1 cellular context compared by ENCODE assay signal in the genomic region with DNA sequence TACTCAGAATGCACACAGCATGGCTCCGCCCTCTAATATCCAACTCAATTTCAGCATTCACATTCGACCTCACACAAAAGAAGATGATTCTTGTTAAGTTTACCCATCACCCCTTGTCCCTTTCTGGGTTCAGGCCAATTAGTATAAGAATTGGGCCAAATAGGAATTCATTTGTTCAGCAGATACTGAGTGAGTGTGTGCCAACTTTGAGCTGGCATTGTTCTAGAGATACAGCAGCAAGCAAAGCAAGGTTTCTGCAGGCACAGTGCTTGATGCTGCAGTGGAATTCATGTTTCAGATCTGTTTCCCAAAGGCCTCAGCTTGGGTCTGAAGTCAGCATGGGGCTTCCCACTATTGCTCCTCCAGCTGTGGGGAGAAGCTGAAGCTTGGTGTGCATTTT.
TF ChIP-seq lines count a peak whose summit lies in the region.

No MANE protein-coding gene starts in this region.

TF ChIP-seq in GM23338, 12 proteins besides CTCF, POLR2A, EP300 and RAD21:
- TF ChIP-seq EZH2phosphoT487 (IDR thresholded peaks at IDR 0.05; ENCODE audit: unreplicated experiment) (no peak), NANOG (IDR thresholded peaks at IDR 0.05; ENCODE audit: borderline replicate concordance) (no peak), CREB1 (CRISPR knock-in tag; IDR thresholded peaks at IDR 0.05; ENCODE audit: low read depth) (no peak), POLR2AphosphoS5 (IDR thresholded peaks at IDR 0.05; ENCODE audit: low read depth) (no peak), ETS1 (IDR thresholded peaks at IDR 0.05) (no peak), REST (IDR thresholded peaks at IDR 0.05; ENCODE audit: unreplicated experiment) (no peak), JUNB (IDR thresholded peaks at IDR 0.05; ENCODE audit: unreplicated experiment) (no peak), STAT1 (IDR thresholded peaks at IDR 0.05; ENCODE audit: unreplicated experiment) (no peak), ZNF331 (CRISPR knock-in tag; IDR thresholded peaks at IDR 0.05; ENCODE audit: low read depth) (no peak), ZNF114 (CRISPR knock-in tag; IDR thresholded peaks at IDR 0.05) (no peak), EZH2 (IDR thresholded peaks at IDR 0.05; ENCODE audit: low read depth, unreplicated experiment) (no peak)
- TF ChIP-seq, protein P1, sequence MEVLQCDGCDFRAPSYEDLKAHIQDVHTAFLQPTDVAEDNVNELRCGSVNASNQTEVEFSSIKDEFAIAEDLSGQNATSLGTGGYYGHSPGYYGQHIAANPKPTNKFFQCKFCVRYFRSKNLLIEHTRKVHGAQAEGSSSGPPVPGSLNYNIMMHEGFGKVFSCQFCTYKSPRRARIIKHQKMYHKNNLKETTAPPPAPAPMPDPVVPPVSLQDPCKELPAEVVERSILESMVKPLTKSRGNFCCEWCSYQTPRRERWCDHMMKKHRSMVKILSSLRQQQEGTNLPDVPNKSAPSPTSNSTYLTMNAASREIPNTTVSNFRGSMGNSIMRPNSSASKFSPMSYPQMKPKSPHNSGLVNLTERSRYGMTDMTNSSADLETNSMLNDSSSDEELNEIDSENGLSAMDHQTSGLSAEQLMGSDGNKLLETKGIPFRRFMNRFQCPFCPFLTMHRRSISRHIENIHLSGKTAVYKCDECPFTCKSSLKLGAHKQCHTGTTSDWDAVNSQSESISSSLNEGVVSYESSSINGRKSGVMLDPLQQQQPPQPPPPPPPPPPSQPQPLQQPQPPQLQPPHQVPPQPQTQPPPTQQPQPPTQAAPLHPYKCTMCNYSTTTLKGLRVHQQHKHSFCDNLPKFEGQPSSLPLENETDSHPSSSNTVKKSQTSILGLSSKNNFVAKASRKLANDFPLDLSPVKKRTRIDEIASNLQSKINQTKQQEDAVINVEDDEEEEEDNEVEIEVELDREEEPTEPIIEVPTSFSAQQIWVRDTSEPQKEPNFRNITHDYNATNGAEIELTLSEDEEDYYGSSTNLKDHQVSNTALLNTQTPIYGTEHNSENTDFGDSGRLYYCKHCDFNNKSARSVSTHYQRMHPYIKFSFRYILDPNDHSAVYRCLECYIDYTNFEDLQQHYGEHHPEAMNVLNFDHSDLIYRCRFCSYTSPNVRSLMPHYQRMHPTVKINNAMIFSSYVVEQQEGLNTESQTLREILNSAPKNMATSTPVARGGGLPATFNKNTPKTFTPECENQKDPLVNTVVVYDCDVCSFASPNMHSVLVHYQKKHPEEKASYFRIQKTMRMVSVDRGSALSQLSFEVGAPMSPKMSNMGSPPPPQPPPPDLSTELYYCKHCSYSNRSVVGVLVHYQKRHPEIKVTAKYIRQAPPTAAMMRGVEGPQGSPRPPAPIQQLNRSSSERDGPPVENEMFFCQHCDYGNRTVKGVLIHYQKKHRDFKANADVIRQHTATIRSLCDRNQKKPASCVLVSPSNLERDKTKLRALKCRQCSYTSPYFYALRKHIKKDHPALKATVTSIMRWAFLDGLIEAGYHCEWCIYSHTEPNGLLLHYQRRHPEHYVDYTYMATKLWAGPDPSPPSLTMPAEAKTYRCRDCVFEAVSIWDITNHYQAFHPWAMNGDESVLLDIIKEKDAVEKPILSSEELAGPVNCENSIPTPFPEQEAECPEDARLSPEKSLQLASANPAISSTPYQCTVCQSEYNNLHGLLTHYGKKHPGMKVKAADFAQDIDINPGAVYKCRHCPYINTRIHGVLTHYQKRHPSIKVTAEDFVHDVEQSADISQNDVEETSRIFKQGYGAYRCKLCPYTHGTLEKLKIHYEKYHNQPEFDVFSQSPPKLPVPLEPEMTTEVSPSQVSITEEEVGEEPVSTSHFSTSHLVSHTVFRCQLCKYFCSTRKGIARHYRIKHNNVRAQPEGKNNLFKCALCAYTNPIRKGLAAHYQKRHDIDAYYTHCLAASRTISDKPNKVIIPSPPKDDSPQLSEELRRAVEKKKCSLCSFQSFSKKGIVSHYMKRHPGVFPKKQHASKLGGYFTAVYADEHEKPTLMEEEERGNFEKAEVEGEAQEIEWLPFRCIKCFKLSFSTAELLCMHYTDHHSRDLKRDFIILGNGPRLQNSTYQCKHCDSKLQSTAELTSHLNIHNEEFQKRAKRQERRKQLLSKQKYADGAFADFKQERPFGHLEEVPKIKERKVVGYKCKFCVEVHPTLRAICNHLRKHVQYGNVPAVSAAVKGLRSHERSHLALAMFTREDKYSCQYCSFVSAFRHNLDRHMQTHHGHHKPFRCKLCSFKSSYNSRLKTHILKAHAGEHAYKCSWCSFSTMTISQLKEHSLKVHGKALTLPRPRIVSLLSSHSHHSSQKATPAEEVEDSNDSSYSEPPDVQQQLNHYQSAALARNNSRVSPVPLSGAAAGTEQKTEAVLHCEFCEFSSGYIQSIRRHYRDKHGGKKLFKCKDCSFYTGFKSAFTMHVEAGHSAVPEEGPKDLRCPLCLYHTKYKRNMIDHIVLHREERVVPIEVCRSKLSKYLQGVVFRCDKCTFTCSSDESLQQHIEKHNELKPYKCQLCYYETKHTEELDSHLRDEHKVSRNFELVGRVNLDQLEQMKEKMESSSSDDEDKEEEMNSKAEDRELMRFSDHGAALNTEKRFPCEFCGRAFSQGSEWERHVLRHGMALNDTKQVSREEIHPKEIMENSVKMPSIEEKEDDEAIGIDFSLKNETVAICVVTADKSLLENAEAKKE (CRISPR knock-in tag; IDR thresholded peaks at IDR 0.05): no peak
